Comparison of ENCODE assay signal across 8 cellular contexts in genomic region chr3:53180305-53181023, GRCh38. TPM values are rescaled to one million over a fixed set of nuclear protein-coding genes. Genes with fewer than 3 reads are reported as not detected.
DNase-seq lines count a peak whose midpoint lies in the region; ATAC-seq and TF ChIP-seq lines count a peak whose summit lies in the region.

No MANE protein-coding gene starts in this region.

- H3K36me3 Mint-ChIP-seq in effector memory CD8-positive, alpha-beta T cell (ENCODE audit: insufficient read depth): peaks cover 70% of the 10 kb centered on the region
- H3K36me3 Mint-ChIP-seq in osteocyte (ENCODE audit: unreplicated experiment): peaks cover 13% of the 10 kb centered on the region
- H3K36me3 Mint-ChIP-seq in endothelial cell (ENCODE audit: low read depth, unreplicated experiment): peaks cover 21% of the 10 kb centered on the region
- H3K36me3 Mint-ChIP-seq in HFFc6 (ENCODE audit: low read depth): peaks cover 13% of the 10 kb centered on the region

- no peaks in the 10 kb centered on the region for H3K9me3 Mint-ChIP-seq in effector memory CD8-positive, alpha-beta T cell
- H3K9me3 Mint-ChIP-seq in osteocyte (ENCODE audit: unreplicated experiment): no peaks in the 10 kb centered on the region
- H3K9me3 Mint-ChIP-seq in endothelial cell (ENCODE audit: unreplicated experiment): no peaks in the 10 kb centered on the region
- H3K9me3 Mint-ChIP-seq in HFFc6: no peaks in the 10 kb centered on the region

- peak overlapping the region in 1 of 2 donors; percentile 20 for H3K27ac Mint-ChIP-seq in effector memory CD8-positive, alpha-beta T cell
- no peak overlapping the region for H3K27ac Mint-ChIP-seq in osteocyte (ENCODE audit: unreplicated experiment)
- H3K27ac Mint-ChIP-seq in endothelial cell (ENCODE audit: unreplicated experiment): no peak overlapping the region
- H3K27ac Mint-ChIP-seq in HFFc6: no peak overlapping the region

- peak; percentile 96 for ATAC-seq in GM19463 (IDR thresholded peaks at IDR 0.05; ENCODE audit: unreplicated experiment)
- peak; percentile 86 for ATAC-seq in HG03159 (IDR thresholded peaks at IDR 0.05; ENCODE audit: unreplicated experiment)
- ATAC-seq in effector memory CD8-positive, alpha-beta T cell (replicated peaks): peak; percentile 59

- H3K4me3 Mint-ChIP-seq in effector memory CD8-positive, alpha-beta T cell: no peak overlapping the region
- H3K4me3 Mint-ChIP-seq in osteocyte (ENCODE audit: unreplicated experiment) (no peak overlapping the region), endothelial cell (ENCODE audit: unreplicated experiment) (no peak overlapping the region), HFFc6 (no peak overlapping the region)

- no peak for TF ChIP-seq CTCF in GM10266 (IDR thresholded peaks at IDR 0.05; ENCODE audit: control insufficient read depth, insufficient read depth, low read depth, missing control alignments)
- TF ChIP-seq CTCF in osteocyte (IDR thresholded peaks at IDR 0.05): no peak
- no peak for TF ChIP-seq CTCF in endothelial cell (IDR thresholded peaks at IDR 0.05; ENCODE audit: unreplicated experiment)
- TF ChIP-seq CTCF in HFFc6 (IDR thresholded peaks at IDR 0.05): no peak

- peak; percentile 84 for DNase-seq in GM10266 (ENCODE audit: extremely low spot score)
- DNase-seq in effector memory CD8-positive, alpha-beta T cell: no peak
- DNase-seq in osteocyte (ENCODE audit: extremely low spot score, unreplicated experiment): no peak
- no peak for DNase-seq in endothelial cell (ENCODE audit: low spot score)
- no peak for DNase-seq in NK-92 (lab: John Stamatoyannopoulos, UW; ENCODE audit: unreplicated experiment)
- DNase-seq in HFFc6: no peak

- no peaks in the 10 kb centered on the region for H3K27me3 Mint-ChIP-seq in effector memory CD8-positive, alpha-beta T cell
- H3K27me3 Mint-ChIP-seq in osteocyte (ENCODE audit: unreplicated experiment) (no peaks in the 10 kb centered on the region), endothelial cell (ENCODE audit: unreplicated experiment) (peaks cover 7% of the 10 kb centered on the region), HFFc6 (ENCODE audit: insufficient read depth) (0 out of 2 replicates have a peak, but pooled peaks cover 1% of the 10 kb centered on the region)

- peaks cover 0 to 3% of the 10 kb centered on the region in 2 donors for H3K4me1 Mint-ChIP-seq in effector memory CD8-positive, alpha-beta T cell (ENCODE audit: low read depth in 2 of 2)
- no peaks in the 10 kb centered on the region for H3K4me1 Mint-ChIP-seq in osteocyte (ENCODE audit: unreplicated experiment)
- H3K4me1 Mint-ChIP-seq in endothelial cell (ENCODE audit: unreplicated experiment): no peaks in the 10 kb centered on the region
- H3K4me1 Mint-ChIP-seq in HFFc6 (ENCODE audit: low read depth): peaks cover 11% of the 10 kb centered on the region

RNA-seq across cellular contexts. Expression of gene PRKCD, which starts 19.5 kb away (rescaled TPM):
- total RNA-seq in osteocyte (14.9 and 17.1 TPM in 2 replicates), endothelial cell (ENCODE audit: unreplicated experiment) (9.9 TPM)
- total RNA-seq in HFFc6 (2021; fragmentation: NEBNext Ultra II Directional; extraction: Animal tissue kit (Norgen Biotek cat#: 25700)): 10 to 100 TPM; 15.5 to 21.9 (median 20.0) TPM

RNA-seq across cellular contexts. Expression of gene RFT1, which starts 50.2 kb away (rescaled TPM):
- total RNA-seq in osteocyte (19.1 and 21.4 TPM in 2 replicates), endothelial cell (ENCODE audit: unreplicated experiment) (21.1 TPM)
- 10 to 100 TPM; 32.9 to 39.6 (median 34.7) TPM for total RNA-seq in HFFc6 (2021; fragmentation: NEBNext Ultra II Directional; extraction: Animal tissue kit (Norgen Biotek cat#: 25700))
